Comparison of ENCODE assay signal across 8 cellular contexts in genomic region chr1:11013160-11013531, GRCh38. TPM values are rescaled to one million over a fixed set of nuclear protein-coding genes. Genes with fewer than 3 reads are reported as not detected.
DNase-seq lines count a peak whose midpoint lies in the region; ATAC-seq and TF ChIP-seq lines count a peak whose summit lies in the region.

No MANE protein-coding gene starts in this region.

- in situ Hi-C loops in GM13977 (cut with MboI; ENCODE audit: low pct_unique_long_range_greater_than_20kb, low sequenced_read_pairs, unreplicated experiment): no loop called here

- H3K4me3 ChIP-seq in AG09309 (ENCODE audit: control insufficient read depth, low read depth, low read length) (peak overlapping the region; percentile 82), lower leg skin (ENCODE audit: low read depth, poor library complexity, severe bottlenecking) (peak overlapping the region; percentile 94)

- 2% methylated on average over 8 to 10 of the region's 11 CpGs for WGBS in lower leg skin, 2 donors

- intact Hi-C loops in lower leg skin (cut with DNase I; ENCODE audit: low total_unique reads): no loop called here

- no peaks in the 10 kb centered on the region; the same call in 1 of the 2 replicates for H3K27me3 Mint-ChIP-seq in HFFc6 (ENCODE audit: insufficient read depth)
- H3K27me3 Mint-ChIP-seq in type B pancreatic cell: no peaks in the 10 kb centered on the region

- peak overlapping the region; percentile 84 for H3K27ac Mint-ChIP-seq in HFFc6
- peak overlapping the region; percentile 89 for H3K27ac Mint-ChIP-seq in type B pancreatic cell

- ATAC-seq in GM18511 (IDR thresholded peaks at IDR 0.05; ENCODE audit: unreplicated experiment) (no peak), HG03520 (IDR thresholded peaks at IDR 0.05; ENCODE audit: unreplicated experiment) (no peak)

- TF ChIP-seq CTCF in AG09309 (IDR thresholded peaks at IDR 0.05; ENCODE audit: control insufficient read depth, insufficient read depth, low read depth, low read length, missing control alignments) (no peak), HFFc6 (IDR thresholded peaks at IDR 0.05) (no peak), lower leg skin (IDR thresholded peaks at IDR 0.05) (no peak), type B pancreatic cell (conservative IDR thresholded peaks at IDR 0.05) (no peak), GM13977 (IDR thresholded peaks at IDR 0.05; ENCODE audit: extremely low read depth, insufficient read depth, missing control alignments) (no peak)

- no peaks in the 10 kb centered on the region for H3K9me3 Mint-ChIP-seq in HFFc6
- no peaks in the 10 kb centered on the region for H3K9me3 Mint-ChIP-seq in type B pancreatic cell

- peak overlapping the region; percentile 99 for H3K27ac ChIP-seq in angular gyrus (ENCODE audit: low read depth, low read length)

- no peak for DNase-seq in AG09309 (ENCODE audit: low read depth)
- peak; percentile 32 for DNase-seq in HFFc6
- DNase-seq in lower leg skin (ENCODE audit: low spot score in 2 of 2): no peak
- DNase-seq in type B pancreatic cell (ENCODE audit: extremely low spot score, unreplicated experiment): no peak
- DNase-seq in GM13977 (ENCODE audit: low spot score): no peak

- peak overlapping the region; percentile 92 for H3K4me3 Mint-ChIP-seq in HFFc6
- peak overlapping the region; percentile 91 for H3K4me3 Mint-ChIP-seq in type B pancreatic cell

- no peak for TF ChIP-seq POLR2A in lower leg skin (IDR thresholded peaks at IDR 0.05)

- H3K36me3 Mint-ChIP-seq in HFFc6 (ENCODE audit: low read depth) (peaks cover 26% of the 10 kb centered on the region), type B pancreatic cell (peaks cover 21% of the 10 kb centered on the region)

- H3K4me1 Mint-ChIP-seq in HFFc6 (ENCODE audit: low read depth) (peaks cover 12% of the 10 kb centered on the region), type B pancreatic cell (ENCODE audit: unreplicated experiment) (peaks cover 11% of the 10 kb centered on the region)

RNA-seq across cellular contexts. Expression of gene TARDBP, which starts 0.7 kb away (rescaled TPM):
- total RNA-seq in HFFc6 (2021; fragmentation: NEBNext Ultra II Directional; extraction: Animal tissue kit (Norgen Biotek cat#: 25700)): 100 to 1,000 TPM; 133 to 178 (median 171) TPM
- total RNA-seq in lower leg skin (100 to 1,000 TPM in 3 of 4 donors, 10 to 100 TPM in 1; 63.5 to 169 (median 125) TPM), type B pancreatic cell (ENCODE audit: low replicate concordance) (153 and 188 TPM in 2 replicates)

RNA-seq across cellular contexts. Expression of gene MASP2, which starts 33.9 kb away (rescaled TPM):
- under 1 TPM in 1 of 6 experiments, not detected in 5; 0.12 TPM for total RNA-seq in HFFc6 (2021; fragmentation: NEBNext Ultra II Directional; extraction: Animal tissue kit (Norgen Biotek cat#: 25700))
- total RNA-seq in lower leg skin: not detected
- 0.29 and 0.34 TPM in 2 replicates for total RNA-seq in type B pancreatic cell (ENCODE audit: low replicate concordance)

RNA-seq across cellular contexts. Expression of gene SRM, which starts 46.7 kb away (rescaled TPM):
- 100 to 1,000 TPM; 262 to 308 (median 295) TPM for total RNA-seq in HFFc6 (2021; fragmentation: NEBNext Ultra II Directional; extraction: Animal tissue kit (Norgen Biotek cat#: 25700))
- total RNA-seq in lower leg skin (10 to 100 TPM; 24.4 to 38.8 (median 31.6) TPM), type B pancreatic cell (ENCODE audit: low replicate concordance) (61.5 and 92.6 TPM in 2 replicates)
